2 cellular contexts compared by ENCODE assay signal in the genomic region with DNA sequence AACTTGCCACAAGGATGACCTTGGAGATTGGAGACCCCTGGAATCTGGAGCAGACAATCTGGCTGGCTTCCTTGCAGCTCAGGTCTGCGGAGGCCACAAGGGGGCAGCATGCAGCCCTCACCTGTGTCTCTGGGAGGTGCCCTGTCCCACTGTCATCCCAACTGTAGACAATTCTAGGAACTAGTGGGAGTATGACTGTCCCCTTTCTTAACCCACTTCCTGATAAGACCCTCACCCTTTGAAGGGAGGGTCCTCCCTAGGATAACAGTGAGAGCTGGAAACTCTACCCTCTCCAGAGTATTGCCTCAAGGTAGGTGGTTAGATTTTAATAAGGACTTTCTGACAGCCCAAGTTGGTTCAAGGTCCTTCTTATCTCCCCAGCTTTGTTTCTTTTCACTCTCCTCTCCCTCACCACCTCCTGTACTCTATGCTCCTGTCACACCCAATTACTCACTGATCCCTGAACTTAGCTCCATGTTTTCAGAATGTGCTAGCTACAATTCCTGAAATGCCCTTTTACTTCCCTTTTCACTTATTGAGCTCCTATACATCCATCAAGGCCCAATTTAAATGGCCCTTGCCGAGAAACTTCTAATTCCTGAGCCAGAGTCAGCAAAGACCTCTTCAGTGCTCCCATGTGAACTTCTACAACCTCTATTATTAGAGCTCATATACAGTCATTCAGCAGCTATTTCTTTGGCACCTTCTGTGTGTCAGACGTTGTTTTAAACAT.
A peak's percentile ranks its signal among the peaks of the same experiment; 100 is the strongest.
TF ChIP-seq lines count a peak whose summit lies in the region.

No MANE protein-coding gene starts in this region.

TF ChIP-seq in K562, 482 proteins besides CTCF, POLR2A, EP300 and RAD21 (continues in another document):
- TF ChIP-seq, protein P1, sequence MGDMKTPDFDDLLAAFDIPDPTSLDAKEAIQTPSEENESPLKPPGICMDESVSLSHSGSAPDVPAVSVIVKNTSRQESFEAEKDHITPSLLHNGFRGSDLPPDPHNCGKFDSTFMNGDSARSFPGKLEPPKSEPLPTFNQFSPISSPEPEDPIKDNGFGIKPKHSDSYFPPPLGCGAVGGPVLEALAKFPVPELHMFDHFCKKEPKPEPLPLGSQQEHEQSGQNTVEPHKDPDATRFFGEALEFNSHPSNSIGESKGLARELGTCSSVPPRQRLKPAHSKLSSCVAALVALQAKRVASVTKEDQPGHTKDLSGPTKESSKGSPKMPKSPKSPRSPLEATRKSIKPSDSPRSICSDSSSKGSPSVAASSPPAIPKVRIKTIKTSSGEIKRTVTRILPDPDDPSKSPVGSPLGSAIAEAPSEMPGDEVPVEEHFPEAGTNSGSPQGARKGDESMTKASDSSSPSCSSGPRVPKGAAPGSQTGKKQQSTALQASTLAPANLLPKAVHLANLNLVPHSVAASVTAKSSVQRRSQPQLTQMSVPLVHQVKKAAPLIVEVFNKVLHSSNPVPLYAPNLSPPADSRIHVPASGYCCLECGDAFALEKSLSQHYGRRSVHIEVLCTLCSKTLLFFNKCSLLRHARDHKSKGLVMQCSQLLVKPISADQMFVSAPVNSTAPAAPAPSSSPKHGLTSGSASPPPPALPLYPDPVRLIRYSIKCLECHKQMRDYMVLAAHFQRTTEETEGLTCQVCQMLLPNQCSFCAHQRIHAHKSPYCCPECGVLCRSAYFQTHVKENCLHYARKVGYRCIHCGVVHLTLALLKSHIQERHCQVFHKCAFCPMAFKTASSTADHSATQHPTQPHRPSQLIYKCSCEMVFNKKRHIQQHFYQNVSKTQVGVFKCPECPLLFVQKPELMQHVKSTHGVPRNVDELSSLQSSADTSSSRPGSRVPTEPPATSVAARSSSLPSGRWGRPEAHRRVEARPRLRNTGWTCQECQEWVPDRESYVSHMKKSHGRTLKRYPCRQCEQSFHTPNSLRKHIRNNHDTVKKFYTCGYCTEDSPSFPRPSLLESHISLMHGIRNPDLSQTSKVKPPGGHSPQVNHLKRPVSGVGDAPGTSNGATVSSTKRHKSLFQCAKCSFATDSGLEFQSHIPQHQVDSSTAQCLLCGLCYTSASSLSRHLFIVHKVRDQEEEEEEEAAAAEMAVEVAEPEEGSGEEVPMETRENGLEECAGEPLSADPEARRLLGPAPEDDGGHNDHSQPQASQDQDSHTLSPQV (IDR thresholded peaks at IDR 0.05): peak; percentile 70; the same call in 1 of the 2 replicates
- TF ChIP-seq DDX20 (tag; IDR thresholded peaks at IDR 0.05; ENCODE audit: low read depth) (no peak), NBN (IDR thresholded peaks at IDR 0.05; ENCODE audit: low read depth) (no peak; the same call in 1 of the 2 replicates), SMARCE1 (IDR thresholded peaks at IDR 0.05) (peak; percentile 64), EGR1 (conservative IDR thresholded peaks at IDR 0.05) (no peak), FOXK2 (conservative IDR thresholded peaks at IDR 0.05 in 1 of 2, IDR thresholded peaks at IDR 0.05 in 1 of 2; ENCODE audit: low read depth in 2 of 2) (peak; percentile 34 to 49; a peak in 1 of 4 replicates), ETV5 (CRISPR knock-in tag; IDR thresholded peaks at IDR 0.05; ENCODE audit: low read depth) (peak; percentile 19; the same call in 1 of the 2 replicates), ZNF707 (CRISPR knock-in tag; conservative IDR thresholded peaks at IDR 0.05) (0 out of 2 replicates have a peak, but pooled peaks have one; percentile 6), NCOA2 (IDR thresholded peaks at IDR 0.05; ENCODE audit: partially characterized antibody in 2 of 2) (no peak), ZNF644 (tag; IDR thresholded peaks at IDR 0.05; ENCODE audit: low read depth) (no peak), GATAD2A (IDR thresholded peaks at IDR 0.05) (no peak), YY1 (IDR thresholded peaks at IDR 0.05; ENCODE audit: borderline replicate concordance in 1 of 3, control insufficient read depth in 1 of 3, extremely low read depth in 1 of 3, insufficient read depth in 3 of 3, insufficient read length in 1 of 3, insufficient replicate concordance in 2 of 3, low read depth in 1 of 3, low read length in 2 of 3) (peak in 1 of 3 experiments; percentile 14)
- TF ChIP-seq, protein P2, sequence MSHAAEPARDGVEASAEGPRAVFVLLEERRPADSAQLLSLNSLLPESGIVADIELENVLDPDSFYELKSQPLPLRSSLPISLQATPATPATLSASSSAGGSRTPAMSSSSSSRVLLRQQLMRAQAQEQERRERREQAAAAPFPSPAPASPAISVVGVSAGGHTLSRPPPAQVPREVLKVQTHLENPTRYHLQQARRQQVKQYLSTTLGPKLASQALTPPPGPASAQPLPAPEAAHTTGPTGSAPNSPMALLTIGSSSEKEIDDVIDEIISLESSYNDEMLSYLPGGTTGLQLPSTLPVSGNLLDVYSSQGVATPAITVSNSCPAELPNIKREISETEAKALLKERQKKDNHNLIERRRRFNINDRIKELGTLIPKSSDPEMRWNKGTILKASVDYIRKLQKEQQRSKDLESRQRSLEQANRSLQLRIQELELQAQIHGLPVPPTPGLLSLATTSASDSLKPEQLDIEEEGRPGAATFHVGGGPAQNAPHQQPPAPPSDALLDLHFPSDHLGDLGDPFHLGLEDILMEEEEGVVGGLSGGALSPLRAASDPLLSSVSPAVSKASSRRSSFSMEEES (CRISPR knock-in tag; IDR thresholded peaks at IDR 0.05): no peak
- TF ChIP-seq, protein P3, sequence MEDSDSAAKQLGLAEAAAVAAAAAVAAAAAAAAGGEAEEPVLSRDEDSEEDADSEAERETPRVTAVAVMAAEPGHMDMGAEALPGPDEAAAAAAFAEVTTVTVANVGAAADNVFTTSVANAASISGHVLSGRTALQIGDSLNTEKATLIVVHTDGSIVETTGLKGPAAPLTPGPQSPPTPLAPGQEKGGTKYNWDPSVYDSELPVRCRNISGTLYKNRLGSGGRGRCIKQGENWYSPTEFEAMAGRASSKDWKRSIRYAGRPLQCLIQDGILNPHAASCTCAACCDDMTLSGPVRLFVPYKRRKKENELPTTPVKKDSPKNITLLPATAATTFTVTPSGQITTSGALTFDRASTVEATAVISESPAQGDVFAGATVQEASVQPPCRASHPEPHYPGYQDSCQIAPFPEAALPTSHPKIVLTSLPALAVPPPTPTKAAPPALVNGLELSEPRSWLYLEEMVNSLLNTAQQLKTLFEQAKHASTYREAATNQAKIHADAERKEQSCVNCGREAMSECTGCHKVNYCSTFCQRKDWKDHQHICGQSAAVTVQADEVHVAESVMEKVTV (CRISPR knock-in tag; IDR thresholded peaks at IDR 0.05): peak; percentile 76

TF ChIP-seq in HepG2, 621 proteins besides CTCF, POLR2A, EP300 and RAD21 (continues in another document):
- TF ChIP-seq, protein P4, sequence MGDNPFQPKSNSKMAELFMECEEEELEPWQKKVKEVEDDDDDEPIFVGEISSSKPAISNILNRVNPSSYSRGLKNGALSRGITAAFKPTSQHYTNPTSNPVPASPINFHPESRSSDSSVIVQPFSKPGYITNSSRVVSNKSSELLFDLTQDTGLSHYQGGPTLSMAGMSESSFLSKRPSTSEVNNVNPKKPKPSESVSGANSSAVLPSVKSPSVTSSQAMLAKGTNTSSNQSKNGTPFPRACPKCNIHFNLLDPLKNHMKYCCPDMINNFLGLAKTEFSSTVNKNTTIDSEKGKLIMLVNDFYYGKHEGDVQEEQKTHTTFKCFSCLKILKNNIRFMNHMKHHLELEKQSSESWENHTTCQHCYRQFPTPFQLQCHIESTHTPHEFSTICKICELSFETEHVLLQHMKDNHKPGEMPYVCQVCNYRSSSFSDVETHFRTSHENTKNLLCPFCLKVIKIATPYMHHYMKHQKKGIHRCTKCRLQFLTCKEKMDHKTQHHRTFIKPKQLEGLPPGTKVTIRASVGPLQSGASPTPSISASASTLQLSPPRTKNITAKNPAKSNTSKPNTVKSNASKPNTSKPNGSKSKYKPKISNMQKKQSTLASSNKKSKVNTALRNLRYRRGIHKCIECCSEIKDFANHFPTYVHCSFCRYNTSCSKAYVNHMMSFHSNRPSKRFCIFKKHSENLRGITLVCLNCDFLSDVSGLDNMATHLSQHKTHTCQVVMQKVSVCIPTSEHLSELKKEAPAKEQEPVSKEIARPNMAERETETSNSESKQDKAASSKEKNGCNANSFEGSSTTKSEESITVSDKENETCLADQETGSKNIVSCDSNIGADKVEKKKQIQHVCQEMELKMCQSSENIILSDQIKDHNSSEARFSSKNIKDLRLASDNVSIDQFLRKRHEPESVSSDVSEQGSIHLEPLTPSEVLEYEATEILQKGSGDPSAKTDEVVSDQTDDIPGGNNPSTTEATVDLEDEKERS (CRISPR knock-in tag; IDR thresholded peaks at IDR 0.05): peak; percentile 68; the same call in 1 of the 2 replicates
- TF ChIP-seq, protein P5, sequence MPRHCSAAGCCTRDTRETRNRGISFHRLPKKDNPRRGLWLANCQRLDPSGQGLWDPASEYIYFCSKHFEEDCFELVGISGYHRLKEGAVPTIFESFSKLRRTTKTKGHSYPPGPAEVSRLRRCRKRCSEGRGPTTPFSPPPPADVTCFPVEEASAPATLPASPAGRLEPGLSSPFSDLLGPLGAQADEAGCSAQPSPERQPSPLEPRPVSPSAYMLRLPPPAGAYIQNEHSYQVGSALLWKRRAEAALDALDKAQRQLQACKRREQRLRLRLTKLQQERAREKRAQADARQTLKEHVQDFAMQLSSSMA (CRISPR knock-in tag; IDR thresholded peaks at IDR 0.05): peak; percentile 54; the same call in 1 of the 2 replicates
- TF ChIP-seq RARG (CRISPR knock-in tag; IDR thresholded peaks at IDR 0.05; ENCODE audit: low read depth): no peak
- TF ChIP-seq GFI1 (CRISPR knock-in tag; IDR thresholded peaks at IDR 0.05; ENCODE audit: borderline replicate concordance): 0 out of 2 replicates have a peak, but pooled peaks have one; percentile 42
- TF ChIP-seq, protein P6, sequence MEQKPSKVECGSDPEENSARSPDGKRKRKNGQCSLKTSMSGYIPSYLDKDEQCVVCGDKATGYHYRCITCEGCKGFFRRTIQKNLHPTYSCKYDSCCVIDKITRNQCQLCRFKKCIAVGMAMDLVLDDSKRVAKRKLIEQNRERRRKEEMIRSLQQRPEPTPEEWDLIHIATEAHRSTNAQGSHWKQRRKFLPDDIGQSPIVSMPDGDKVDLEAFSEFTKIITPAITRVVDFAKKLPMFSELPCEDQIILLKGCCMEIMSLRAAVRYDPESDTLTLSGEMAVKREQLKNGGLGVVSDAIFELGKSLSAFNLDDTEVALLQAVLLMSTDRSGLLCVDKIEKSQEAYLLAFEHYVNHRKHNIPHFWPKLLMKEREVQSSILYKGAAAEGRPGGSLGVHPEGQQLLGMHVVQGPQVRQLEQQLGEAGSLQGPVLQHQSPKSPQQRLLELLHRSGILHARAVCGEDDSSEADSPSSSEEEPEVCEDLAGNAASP (CRISPR knock-in tag; IDR thresholded peaks at IDR 0.05; ENCODE audit: borderline replicate concordance): 0 out of 2 replicates have a peak, but pooled peaks have one; percentile 3
- no peak for TF ChIP-seq ZBTB7A (CRISPR knock-in tag; IDR thresholded peaks at IDR 0.05)
- TF ChIP-seq TCF12 (IDR thresholded peaks at IDR 0.05): no peak
- no peak for TF ChIP-seq TCF12 (CRISPR knock-in tag; IDR thresholded peaks at IDR 0.05)
- no peak for TF ChIP-seq ZKSCAN1 (IDR thresholded peaks at IDR 0.05; ENCODE audit: low read length)
- no peak for TF ChIP-seq GABPA (IDR thresholded peaks at IDR 0.05; ENCODE audit: low read depth, low read length)
- TF ChIP-seq GABPA (CRISPR knock-in tag; IDR thresholded peaks at IDR 0.05; ENCODE audit: low read depth): no peak
- TF ChIP-seq ZNF441 (CRISPR knock-in tag; IDR thresholded peaks at IDR 0.05; ENCODE audit: borderline replicate concordance): peak; percentile 38; the same call in 1 of the 2 replicates
- TF ChIP-seq PRPF4 (IDR thresholded peaks at IDR 0.05; ENCODE audit: low read depth, low read length, poor library complexity, severe bottlenecking): no peak
- peak; percentile 36; the same call in 1 of the 2 replicates for TF ChIP-seq MEF2D (CRISPR knock-in tag; IDR thresholded peaks at IDR 0.05)
- 0 out of 2 replicates have a peak, but pooled peaks have one; percentile 40 for TF ChIP-seq ARNTL (CRISPR knock-in tag; IDR thresholded peaks at IDR 0.05)
- peak; percentile 77 for TF ChIP-seq ZBTB7B (CRISPR knock-in tag; IDR thresholded peaks at IDR 0.05)
- no peak for TF ChIP-seq MAF1 (CRISPR knock-in tag; IDR thresholded peaks at IDR 0.05; ENCODE audit: borderline replicate concordance)
- no peak for TF ChIP-seq ZNF205 (CRISPR knock-in tag; IDR thresholded peaks at IDR 0.05)
- TF ChIP-seq, protein P7, sequence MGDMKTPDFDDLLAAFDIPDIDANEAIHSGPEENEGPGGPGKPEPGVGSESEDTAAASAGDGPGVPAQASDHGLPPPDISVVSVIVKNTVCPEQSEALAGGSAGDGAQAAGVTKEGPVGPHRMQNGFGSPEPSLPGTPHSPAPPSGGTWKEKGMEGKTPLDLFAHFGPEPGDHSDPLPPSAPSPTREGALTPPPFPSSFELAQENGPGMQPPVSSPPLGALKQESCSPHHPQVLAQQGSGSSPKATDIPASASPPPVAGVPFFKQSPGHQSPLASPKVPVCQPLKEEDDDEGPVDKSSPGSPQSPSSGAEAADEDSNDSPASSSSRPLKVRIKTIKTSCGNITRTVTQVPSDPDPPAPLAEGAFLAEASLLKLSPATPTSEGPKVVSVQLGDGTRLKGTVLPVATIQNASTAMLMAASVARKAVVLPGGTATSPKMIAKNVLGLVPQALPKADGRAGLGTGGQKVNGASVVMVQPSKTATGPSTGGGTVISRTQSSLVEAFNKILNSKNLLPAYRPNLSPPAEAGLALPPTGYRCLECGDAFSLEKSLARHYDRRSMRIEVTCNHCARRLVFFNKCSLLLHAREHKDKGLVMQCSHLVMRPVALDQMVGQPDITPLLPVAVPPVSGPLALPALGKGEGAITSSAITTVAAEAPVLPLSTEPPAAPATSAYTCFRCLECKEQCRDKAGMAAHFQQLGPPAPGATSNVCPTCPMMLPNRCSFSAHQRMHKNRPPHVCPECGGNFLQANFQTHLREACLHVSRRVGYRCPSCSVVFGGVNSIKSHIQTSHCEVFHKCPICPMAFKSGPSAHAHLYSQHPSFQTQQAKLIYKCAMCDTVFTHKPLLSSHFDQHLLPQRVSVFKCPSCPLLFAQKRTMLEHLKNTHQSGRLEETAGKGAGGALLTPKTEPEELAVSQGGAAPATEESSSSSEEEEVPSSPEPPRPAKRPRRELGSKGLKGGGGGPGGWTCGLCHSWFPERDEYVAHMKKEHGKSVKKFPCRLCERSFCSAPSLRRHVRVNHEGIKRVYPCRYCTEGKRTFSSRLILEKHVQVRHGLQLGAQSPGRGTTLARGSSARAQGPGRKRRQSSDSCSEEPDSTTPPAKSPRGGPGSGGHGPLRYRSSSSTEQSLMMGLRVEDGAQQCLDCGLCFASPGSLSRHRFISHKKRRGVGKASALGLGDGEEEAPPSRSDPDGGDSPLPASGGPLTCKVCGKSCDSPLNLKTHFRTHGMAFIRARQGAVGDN (CRISPR knock-in tag; IDR thresholded peaks at IDR 0.05): peak; percentile 36
- no peak for TF ChIP-seq CREB1 (IDR thresholded peaks at IDR 0.05)
- TF ChIP-seq CREB1 (CRISPR knock-in tag; IDR thresholded peaks at IDR 0.05): peak; percentile 30; the same call in 1 of the 2 replicates
- TF ChIP-seq REPIN1 (CRISPR knock-in tag; IDR thresholded peaks at IDR 0.05; ENCODE audit: borderline replicate concordance, low read depth): 0 out of 2 replicates have a peak, but pooled peaks have one; percentile 10
- no peak for TF ChIP-seq ZNF552 (CRISPR knock-in tag; IDR thresholded peaks at IDR 0.05; ENCODE audit: borderline replicate concordance)
- peak; percentile 6 for TF ChIP-seq TEAD3 (CRISPR knock-in tag; optimal IDR thresholded peaks at IDR 0.05; ENCODE audit: borderline replicate concordance)
- TF ChIP-seq RARA (CRISPR knock-in tag; IDR thresholded peaks at IDR 0.05): 0 out of 2 replicates have a peak, but pooled peaks have one; percentile 2
- TF ChIP-seq ZNF614 (CRISPR knock-in tag; IDR thresholded peaks at IDR 0.05; ENCODE audit: borderline replicate concordance): 0 out of 2 replicates have a peak, but pooled peaks have one; percentile 27
- TF ChIP-seq KLF11 (CRISPR knock-in tag; IDR thresholded peaks at IDR 0.05): 0 out of 2 replicates have a peak, but pooled peaks have one; percentile 30
- TF ChIP-seq ZNF431 (CRISPR knock-in tag; IDR thresholded peaks at IDR 0.05; ENCODE audit: borderline replicate concordance, low read depth): 0 out of 2 replicates have a peak, but pooled peaks have one; percentile 24
- TF ChIP-seq STAG1 (CRISPR knock-in tag; IDR thresholded peaks at IDR 0.05): peak; percentile 60
